ENCODE assay signal across 24 cellular contexts in genomic region chr18:63817441-63818051, GRCh38. TPM values are rescaled to one million over a fixed set of nuclear protein-coding genes. Genes with fewer than 3 reads are reported as not detected.
DNase-seq lines count a peak whose midpoint lies in the region; ATAC-seq and TF ChIP-seq lines count a peak whose summit lies in the region.
"Had no signal": no experiment of that assay in that cellular context is flagged by ENCODE, and none has a peak within 500 bp of the region (broad histone marks: within the 10 kb centered on the region; RNA-seq: fewer than 3 reads in every experiment).

No MANE protein-coding gene starts in this region.

- 53 to 64% methylated on average over 1 of the region's 1 CpG for WGBS in sigmoid colon, 2 donors

- intact Hi-C loops in sigmoid colon (cut with DNase I): loop anchor here (5.0 to 10.0 kb wide), 2 partner anchors 203 to 720 kb away; no protein-coding TSS in a partner anchor
- intact Hi-C loops in uterus (cut with DNase I; ENCODE audit: low total_unique reads): no loop called here

- ATAC-seq in RWPE2 (ENCODE audit: low read depth): no peak
- ATAC-seq in HG02852 (IDR thresholded peaks at IDR 0.05; ENCODE audit: unreplicated experiment): no peak

- no peaks in the 10 kb centered on the region for H3K27me3 ChIP-seq in RWPE2 (ENCODE audit: insufficient read depth, poor library complexity, severe bottlenecking)
- H3K27me3 ChIP-seq in sigmoid colon: no peaks in the 10 kb centered on the region
- no peaks in the 10 kb centered on the region for H3K27me3 ChIP-seq in uterus
- H3K27me3 ChIP-seq: adrenal gland had no signal

- H3K4me1 ChIP-seq in RWPE2 (ENCODE audit: insufficient read depth, poor library complexity, severe bottlenecking): no peaks in the 10 kb centered on the region
- peaks cover 2 to 45% (median 42%) of the 10 kb centered on the region in 4 donors for H3K4me1 ChIP-seq in sigmoid colon
- peaks cover 0 to 10% of the 10 kb centered on the region in 2 donors for H3K4me1 ChIP-seq in uterus
- H3K4me1 ChIP-seq: adrenal gland had no signal

- TF ChIP-seq CTCF in RWPE2 (IDR thresholded peaks at IDR 0.05; ENCODE audit: poor library complexity, severe bottlenecking) (no peak), fibroblast of the aortic adventitia (IDR thresholded peaks at IDR 0.05; ENCODE audit: insufficient read depth, low read length) (no peak), sigmoid colon (IDR thresholded peaks at IDR 0.05) (no peak), uterus (IDR thresholded peaks at IDR 0.05) (no peak)

- no peaks in the 10 kb centered on the region for H3K9me3 ChIP-seq in RWPE2 (ENCODE audit: severe bottlenecking)
- H3K9me3 ChIP-seq in sigmoid colon: peaks cover 0 to 4% (median 0%) of the 10 kb centered on the region in 4 donors
- no peaks in the 10 kb centered on the region for H3K9me3 ChIP-seq in uterus
- H3K9me3 ChIP-seq: adrenal gland, thoracic aorta had no signal

- no peak for TF ChIP-seq EP300 in sigmoid colon (IDR thresholded peaks at IDR 0.05)

- no peak overlapping the region for H3K4me3 ChIP-seq in RWPE2 (ENCODE audit: severe bottlenecking)
- H3K4me3 ChIP-seq in fibroblast of the aortic adventitia (ENCODE audit: low read depth, low read length): no peak overlapping the region
- no peak overlapping the region for H3K4me3 ChIP-seq in sigmoid colon
- H3K4me3 ChIP-seq in uterus: no peak overlapping the region
- H3K4me3 ChIP-seq: adrenal gland, coronary artery, thoracic aorta had no signal

- TF ChIP-seq POLR2A in sigmoid colon (IDR thresholded peaks at IDR 0.05): no peak
- no peak for TF ChIP-seq POLR2A in uterus (IDR thresholded peaks at IDR 0.05)

- H3K27ac ChIP-seq in RWPE2 (ENCODE audit: poor library complexity, severe bottlenecking): peak overlapping the region; percentile 11
- H3K27ac ChIP-seq in sigmoid colon: peak overlapping the region in 3 of 4 donors; percentile 22 to 70 (median 59)
- H3K27ac ChIP-seq in uterus: peak overlapping the region in 1 of 2 donors; percentile 10
- H3K27ac ChIP-seq: adrenal gland, C4-2B, KMS-11, thoracic aorta had no signal

- DNase-seq in EH (ENCODE audit: low read depth): peak; percentile 94
- no peak for DNase-seq in RWPE2 (ENCODE audit: low spot score)
- DNase-seq in fibroblast of the aortic adventitia (ENCODE audit: low read depth): peak; percentile 97
- DNase-seq in sigmoid colon: no peak
- DNase-seq in DMS53 treated with DMSO at 0.1 percent for 48 hours (lab: John Stamatoyannopoulos, UW; ENCODE audit: unreplicated experiment): no peak
- no peak for DNase-seq in stimulated activated naive CD4-positive, alpha-beta T cell treated with Interleukin-2 at 50 U/mL for 16 hours (lab: John Stamatoyannopoulos, UW)
- DNase-seq in uterus: no peak
- DNase-seq: adrenal gland; DMS79 treated with DMSO at 0.1 percent for 48 hours; head of caudate nucleus; islet precursor cell; NCI-H1105 treated with DMSO at 0.1 percent for 48 hours; RPMI8226; stimulated activated CD4-positive, alpha-beta T cell treated with anti-CD3 and anti-CD28 coated beads, Interleukin-4, amount 100 ng/mL, for 24 hours; stimulated activated CD8-positive, alpha-beta memory T cell treated with anti-CD3 and anti-CD28 coated beads, Interleukin-4, amount 100 ng/mL, for 48 hours had no signal

- H3K36me3 ChIP-seq in RWPE2 (ENCODE audit: low read depth): no peaks in the 10 kb centered on the region
- no peaks in the 10 kb centered on the region for H3K36me3 ChIP-seq in sigmoid colon
- H3K36me3 ChIP-seq in uterus: no peaks in the 10 kb centered on the region
- H3K36me3 ChIP-seq: adrenal gland, thoracic aorta had no signal

RNA-seq across cellular contexts. Expression of gene SERPINB7, which starts 42.3 kb away (rescaled TPM):
- total RNA-seq in fibroblast of the aortic adventitia (ENCODE audit: low replicate concordance) (0.27 TPM in 1 of 2 replicates, not detected in the other), sigmoid colon (not detected), uterus (not detected)
- polyA plus RNA-seq in sigmoid colon: under 1 TPM in 1 of 3 donors, not detected in 2; 0.10 TPM
- total RNA-seq: activated T-helper 2 cell treated with anti-CD3 and anti-CD28 coated beads, Interferon-gamma antibody, Interleukin-2, Interleukin-4, amounts not matched to agents 10 μg/mL and 5 μg/mL and 100 μg/mL, durations not matched to agents 14 hours and 24 hours and 36 hours; endothelial cell of umbilical vein; mesenteric fat pad; T-helper 1 cell treated with Interleukin-12 subunit alpha and Interleukin-12 subunit beta and Interleukin-4 antibody, amounts not matched to agents 30 ng/mL and 1 ng/mL, for 36 hours had no signal
- polyA plus RNA-seq: adrenal gland, endothelial cell of umbilical vein had no signal

Comparison
In these comparisons a context has a peak if more than half of its experiments do, and no peak if none do; other contexts are left out.
1. DNase-seq: peak in EH (single experiment) and fibroblast of the aortic adventitia (single experiment); none in RWPE2 (single experiment), sigmoid colon (single experiment), DMS53 treated with DMSO at 0.1 percent for 48 hours (single experiment), stimulated activated naive CD4-positive, alpha-beta T cell treated with Interleukin-2 at 50 U/mL for 16 hours (single experiment) and uterus (0 of 2).